ENCODE assay signal across 1 cellular context in the genomic region with DNA sequence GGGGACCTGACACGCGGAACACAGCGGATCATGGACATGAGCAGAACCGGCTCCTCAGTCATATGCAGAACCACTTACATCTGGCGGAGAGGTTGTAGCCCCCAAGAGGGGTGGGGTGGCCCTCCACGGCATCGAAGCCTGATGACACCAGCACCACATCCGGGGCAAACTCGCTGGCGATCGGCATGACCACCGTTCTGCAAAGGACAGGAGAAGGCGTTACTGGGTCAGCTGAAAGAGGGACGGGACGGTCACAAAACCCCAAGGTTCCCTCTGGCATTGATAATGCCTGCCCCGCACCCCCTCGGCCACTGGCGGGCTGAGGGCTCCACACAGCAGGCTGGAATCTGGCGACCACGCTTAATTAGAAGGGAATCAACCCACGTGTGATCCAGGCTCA.
TF ChIP-seq lines count a peak whose summit lies in the region.

No MANE protein-coding gene starts in this region.

TF ChIP-seq in WTC11, 78 proteins besides CTCF, POLR2A, EP300 and RAD21 (continued from another document):
- TF ChIP-seq, protein P1, sequence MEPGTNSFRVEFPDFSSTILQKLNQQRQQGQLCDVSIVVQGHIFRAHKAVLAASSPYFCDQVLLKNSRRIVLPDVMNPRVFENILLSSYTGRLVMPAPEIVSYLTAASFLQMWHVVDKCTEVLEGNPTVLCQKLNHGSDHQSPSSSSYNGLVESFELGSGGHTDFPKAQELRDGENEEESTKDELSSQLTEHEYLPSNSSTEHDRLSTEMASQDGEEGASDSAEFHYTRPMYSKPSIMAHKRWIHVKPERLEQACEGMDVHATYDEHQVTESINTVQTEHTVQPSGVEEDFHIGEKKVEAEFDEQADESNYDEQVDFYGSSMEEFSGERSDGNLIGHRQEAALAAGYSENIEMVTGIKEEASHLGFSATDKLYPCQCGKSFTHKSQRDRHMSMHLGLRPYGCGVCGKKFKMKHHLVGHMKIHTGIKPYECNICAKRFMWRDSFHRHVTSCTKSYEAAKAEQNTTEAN (CRISPR knock-in tag; IDR thresholded peaks at IDR 0.05), result no peak
- TF ChIP-seq, protein P2, sequence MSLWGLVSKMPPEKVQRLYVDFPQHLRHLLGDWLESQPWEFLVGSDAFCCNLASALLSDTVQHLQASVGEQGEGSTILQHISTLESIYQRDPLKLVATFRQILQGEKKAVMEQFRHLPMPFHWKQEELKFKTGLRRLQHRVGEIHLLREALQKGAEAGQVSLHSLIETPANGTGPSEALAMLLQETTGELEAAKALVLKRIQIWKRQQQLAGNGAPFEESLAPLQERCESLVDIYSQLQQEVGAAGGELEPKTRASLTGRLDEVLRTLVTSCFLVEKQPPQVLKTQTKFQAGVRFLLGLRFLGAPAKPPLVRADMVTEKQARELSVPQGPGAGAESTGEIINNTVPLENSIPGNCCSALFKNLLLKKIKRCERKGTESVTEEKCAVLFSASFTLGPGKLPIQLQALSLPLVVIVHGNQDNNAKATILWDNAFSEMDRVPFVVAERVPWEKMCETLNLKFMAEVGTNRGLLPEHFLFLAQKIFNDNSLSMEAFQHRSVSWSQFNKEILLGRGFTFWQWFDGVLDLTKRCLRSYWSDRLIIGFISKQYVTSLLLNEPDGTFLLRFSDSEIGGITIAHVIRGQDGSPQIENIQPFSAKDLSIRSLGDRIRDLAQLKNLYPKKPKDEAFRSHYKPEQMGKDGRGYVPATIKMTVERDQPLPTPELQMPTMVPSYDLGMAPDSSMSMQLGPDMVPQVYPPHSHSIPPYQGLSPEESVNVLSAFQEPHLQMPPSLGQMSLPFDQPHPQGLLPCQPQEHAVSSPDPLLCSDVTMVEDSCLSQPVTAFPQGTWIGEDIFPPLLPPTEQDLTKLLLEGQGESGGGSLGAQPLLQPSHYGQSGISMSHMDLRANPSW (CRISPR knock-in tag; conservative IDR thresholded peaks at IDR 0.05; ENCODE audit: low read depth), result no peak
- TF ChIP-seq ESRRA (CRISPR knock-in tag; IDR thresholded peaks at IDR 0.05; ENCODE audit: borderline replicate concordance) (no peak), TEAD1 (CRISPR knock-in tag; IDR thresholded peaks at IDR 0.05) (no peak)
- TF ChIP-seq, protein P3, sequence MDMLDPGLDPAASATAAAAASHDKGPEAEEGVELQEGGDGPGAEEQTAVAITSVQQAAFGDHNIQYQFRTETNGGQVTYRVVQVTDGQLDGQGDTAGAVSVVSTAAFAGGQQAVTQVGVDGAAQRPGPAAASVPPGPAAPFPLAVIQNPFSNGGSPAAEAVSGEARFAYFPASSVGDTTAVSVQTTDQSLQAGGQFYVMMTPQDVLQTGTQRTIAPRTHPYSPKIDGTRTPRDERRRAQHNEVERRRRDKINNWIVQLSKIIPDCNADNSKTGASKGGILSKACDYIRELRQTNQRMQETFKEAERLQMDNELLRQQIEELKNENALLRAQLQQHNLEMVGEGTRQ (CRISPR knock-in tag; IDR thresholded peaks at IDR 0.05), result no peak
